8 cellular contexts compared by ENCODE assay signal in the genomic region with DNA sequence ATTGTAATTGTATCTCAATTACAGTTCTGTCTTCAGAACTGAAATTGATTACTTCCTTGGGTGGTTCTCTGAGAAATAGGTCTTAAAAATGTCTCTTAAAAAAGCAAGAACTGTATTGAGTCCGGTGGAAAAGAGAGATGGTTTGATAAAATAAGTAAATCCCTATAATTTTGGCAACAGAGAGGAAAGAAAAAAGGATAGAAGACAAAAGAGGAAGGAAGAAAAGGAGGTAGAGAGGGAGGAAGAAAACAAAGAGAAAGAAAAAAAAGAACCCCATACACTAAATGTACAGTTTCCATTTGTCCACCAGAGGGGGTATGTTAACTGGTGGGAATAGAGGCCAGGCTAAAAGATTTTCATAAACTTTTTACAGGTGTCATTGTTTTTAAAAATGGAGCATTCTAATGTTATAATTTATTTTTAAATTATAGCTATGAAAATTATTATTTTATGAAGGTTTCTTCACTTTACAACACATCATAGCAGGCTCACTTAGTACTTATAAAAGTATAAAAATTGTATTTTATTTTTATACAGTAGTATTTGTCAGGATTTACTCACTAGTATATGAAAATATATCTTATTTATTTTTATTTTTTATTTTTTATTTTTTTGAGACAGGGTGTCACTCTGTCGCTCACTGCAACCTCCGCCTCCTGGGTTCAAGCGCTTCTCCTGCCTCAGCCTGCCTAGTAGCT. TPM values are rescaled to one million over a fixed set of nuclear protein-coding genes. Genes with fewer than 3 reads are reported as not detected.
DNase-seq lines count a peak whose midpoint lies in the region; ATAC-seq and TF ChIP-seq lines count a peak whose summit lies in the region.

No MANE protein-coding gene starts in this region.

- peak; percentile 25 for DNase-seq in DMS 273 treated with DMSO at 0.1 percent for 48 hours (lab: John Stamatoyannopoulos, UW)
- peak; percentile 84 for DNase-seq in KG1 (lab: John Stamatoyannopoulos, UW)
- DNase-seq in cerebellar cortex (ENCODE audit: low spot score) = peak; percentile 61
- DNase-seq in natural killer cell = no peak
- DNase-seq in stimulated activated naive CD4-positive, alpha-beta T cell treated with Interleukin-2 at 50 U/mL for 16 hours (lab: John Stamatoyannopoulos, UW) = no peak
- DNase-seq in aorta = no peak

- ATAC-seq in natural killer cell (no peak), GM18861 (IDR thresholded peaks at IDR 0.05; ENCODE audit: unreplicated experiment) (no peak), aorta (ENCODE audit: low FRiP score) (no peak)

- H3K4me1 ChIP-seq in OCI-LY3 (ENCODE audit: low read length) (peaks cover 29% of the 10 kb centered on the region), aorta (ENCODE audit: control insufficient read depth in 1 of 2, insufficient read depth in 2 of 2, low read length in 2 of 2) (no peaks in the 10 kb centered on the region)

- H3K9me3 ChIP-seq in OCI-LY3 (ENCODE audit: insufficient read depth, low read length) (no peaks in the 10 kb centered on the region), aorta (ENCODE audit: control insufficient read depth, low read length) (no peaks in the 10 kb centered on the region)

- H3K4me3 Mint-ChIP-seq in natural killer cell = no peak overlapping the region

- no peaks in the 10 kb centered on the region for H3K27me3 Mint-ChIP-seq in natural killer cell (ENCODE audit: low read depth in 2 of 2)

- H3K4me3 ChIP-seq in OCI-LY3 (ENCODE audit: low read length) (peak overlapping the region; percentile 66), aorta (ENCODE audit: low read length in 2 of 2) (no peak overlapping the region)

- no peak overlapping the region for H3K27ac ChIP-seq in OCI-LY3 (ENCODE audit: low read length)
- no peak overlapping the region for H3K27ac ChIP-seq in aorta (ENCODE audit: low read depth in 1 of 2, low read length in 2 of 2)

- H4K20me1 ChIP-seq in OCI-LY3 (ENCODE audit: insufficient read depth, low read length) = no peaks in the 10 kb centered on the region

- H3K79me2 ChIP-seq in OCI-LY3 (ENCODE audit: low read length) = peaks cover 22% of the 10 kb centered on the region

- intact Hi-C loops in natural killer cell (cut with micrococcal nuclease) = loop anchor here (1.0 to 10.0 kb wide), 3 partner anchors 231 to 389 kb away; a partner anchor contains a TSS
- intact Hi-C loops in aorta (cut with DNase I) = loop anchor here (2.0 to 10.0 kb wide), 3 partner anchors 61 to 375 kb away; no protein-coding TSS in a partner anchor

- peaks cover 30 to 34% of the 10 kb centered on the region in 2 donors for H3K4me1 Mint-ChIP-seq in natural killer cell

- TF ChIP-seq CTCF in OCI-LY3 (IDR thresholded peaks at IDR 0.05; ENCODE audit: low read depth, low read length) = peak; percentile 81
- TF ChIP-seq CTCF in natural killer cell (IDR thresholded peaks at IDR 0.05) = peak; percentile 80

- WGBS in aorta, 2 donors = 64 to 67% methylated on average over 4 of the region's 4 CpGs

- no peaks in the 10 kb centered on the region for H3K36me3 Mint-ChIP-seq in natural killer cell

- H2AFZ ChIP-seq in OCI-LY3 (ENCODE audit: low read depth, low read length) = peak overlapping the region; percentile 90

- H3K9ac ChIP-seq in OCI-LY3 (ENCODE audit: low read length) = peak overlapping the region; percentile 45

- H3K36me3 ChIP-seq in OCI-LY3 (replicated peaks; ENCODE audit: low read depth, low read length) (no peaks in the 10 kb centered on the region), aorta (ENCODE audit: control insufficient read depth in 1 of 2, insufficient read depth in 2 of 2, low read length in 1 of 2) (no peaks in the 10 kb centered on the region)

- H3K27ac Mint-ChIP-seq in natural killer cell = no peak overlapping the region

- H3K9me3 Mint-ChIP-seq in natural killer cell = no peaks in the 10 kb centered on the region

- H3K27me3 ChIP-seq in OCI-LY3 (ENCODE audit: low read depth, low read length) (no peaks in the 10 kb centered on the region), aorta (ENCODE audit: control insufficient read depth in 1 of 2, insufficient read depth in 2 of 2, low read length in 1 of 2) (no peaks in the 10 kb centered on the region)

- peak overlapping the region; percentile 67 for H3K4me2 ChIP-seq in OCI-LY3 (ENCODE audit: low read length)

RNA-seq across cellular contexts. Expression of a gene that starts 2.1 kb away (rescaled TPM):
- total RNA-seq in natural killer cell (1 to 10 TPM in 2 of 3 donors, under 1 TPM in 1; 0.92 to 2.3 (median 1.3) TPM), aorta (1 to 10 TPM in 1 of 2 donors, under 1 TPM in 1; 0.75 to 1.0 TPM)
- 1 to 10 TPM; 1.8 to 3.5 TPM for polyA plus RNA-seq in aorta

RNA-seq across cellular contexts. Expression of a gene that starts 4.7 kb away (rescaled TPM):
- total RNA-seq in natural killer cell (10 to 100 TPM; 27.8 to 47.5 (median 46.5) TPM), aorta (1,000 to 10,000 TPM in 1 of 2 donors, 100 to 1,000 TPM in 1; 595 to 1,102 TPM)
- polyA plus RNA-seq in aorta = 100 to 1,000 TPM; 102 to 197 TPM

Comparison
In these comparisons a context has a peak if more than half of its experiments do, and no peak if none do; other contexts are left out.
1. DNase-seq: peak in DMS 273 treated with DMSO at 0.1 percent for 48 hours (single experiment), KG1 (single experiment) and cerebellar cortex (single experiment); none in natural killer cell (single experiment), stimulated activated naive CD4-positive, alpha-beta T cell treated with Interleukin-2 at 50 U/mL for 16 hours (single experiment) and aorta (0 of 2).
2. RNA of a gene that starts 4.7 kb away (total RNA-seq): 595 to 1,102 TPM in aorta; 27.8 to 47.5 TPM in natural killer cell; every median in the first group is over 10 times any median in the second.